In the genomic region with DNA sequence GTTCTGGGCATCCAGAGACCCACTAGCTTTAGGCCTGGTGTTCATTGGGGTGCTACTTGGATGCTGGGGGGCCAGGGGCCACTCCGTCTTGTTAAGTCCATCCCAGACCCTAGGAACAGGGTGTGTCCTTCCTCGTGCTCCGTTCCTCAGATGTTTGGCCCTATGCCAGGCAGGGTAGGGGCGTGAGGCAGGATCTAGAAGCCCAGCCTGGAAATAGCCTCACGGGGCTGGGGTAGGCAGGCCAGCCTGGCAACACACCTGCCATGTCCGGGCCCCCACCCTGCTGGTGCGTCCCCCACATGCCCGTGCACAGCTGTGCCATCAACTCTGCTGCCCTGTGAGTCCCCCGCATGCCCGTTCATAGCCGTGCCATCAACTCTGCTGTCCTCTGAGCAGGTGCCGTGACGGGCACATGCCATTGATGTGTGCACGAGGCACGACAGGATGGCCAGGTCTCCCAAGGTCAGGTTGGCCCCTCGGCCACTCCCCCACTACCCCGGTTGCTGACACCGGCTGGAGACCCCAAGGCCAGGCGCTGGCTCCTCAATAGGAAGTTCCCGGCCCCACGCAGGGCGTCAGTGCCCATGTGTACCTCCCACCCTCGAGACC, we compare ENCODE assay signal across 12 cellular contexts. TPM values are rescaled to one million over a fixed set of nuclear protein-coding genes. Genes with fewer than 3 reads are reported as not detected.
DNase-seq lines count a peak whose midpoint lies in the region; ATAC-seq, FAIRE-seq and TF ChIP-seq lines count a peak whose summit lies in the region.
"Had no signal": no experiment of that assay in that cellular context is flagged by ENCODE, and none has a peak within 500 bp of the region (broad histone marks: within the 10 kb centered on the region; RNA-seq: fewer than 3 reads in every experiment).

No MANE protein-coding gene starts in this region.

- intact Hi-C loops in HepG2 (cut with micrococcal nuclease; ENCODE audit: unreplicated experiment), result no loop called here

- no peaks in the 10 kb centered on the region for H3K27me3 ChIP-seq in HepG2 (ENCODE audit: control insufficient read depth in 1 of 2, insufficient read depth in 2 of 2, low read length in 2 of 2)
- H3K27me3 ChIP-seq in thymus (ENCODE audit: control insufficient read depth, insufficient read depth), result no peaks in the 10 kb centered on the region
- H3K27me3 ChIP-seq: thyroid gland had no signal

- CTCF ChIA-PET in HepG2 (lab: Yijun Ruan, JAX; ENCODE audit: low intra/inter-chr PET ratio, low total read pairs), result no interaction called here

- H3K36me3 ChIP-seq in HepG2 (replicated peaks in 1 of 2; ENCODE audit: control insufficient read depth in 1 of 2, insufficient read depth in 2 of 2, low read length in 2 of 2), result peaks cover 50 to 57% of the 10 kb centered on the region in 2 experiments
- peaks cover 99% of the 10 kb centered on the region for H3K36me3 ChIP-seq in thymus (ENCODE audit: control insufficient read depth, insufficient read depth)

- peak; percentile 3; the same call in 2 of the 3 replicates for ATAC-seq in HepG2
- no peak for ATAC-seq in GM18858 (IDR thresholded peaks at IDR 0.05; ENCODE audit: unreplicated experiment)

- no TSS peak for BruUV-seq in HepG2 (replicated peaks; lab: Mats Ljungman, UMichigan)

- POLR2A ChIA-PET in HepG2 (lab: Yijun Ruan, JAX), result no interaction called here

- H3K4me2 ChIP-seq in HepG2 (ENCODE audit: low read depth, low read length), result no peak overlapping the region

- DNase-seq in NCI-H510A treated with DMSO at 0.1 percent for 48 hours (lab: John Stamatoyannopoulos, UW) (peak; percentile 29), NCI-H510A (lab: John Stamatoyannopoulos, UW) (no peak), HepG2 (ENCODE audit: low spot score) (no peak), kidney glomerular epithelial cell (lab: John Stamatoyannopoulos, UW) (no peak), cortex of kidney (lab: John Stamatoyannopoulos, UW) (no peak)
- DNase-seq: activated CD4-positive, alpha-beta T cell treated with anti-CD3 and anti-CD28 coated beads for 48 hours had no signal

- no peak overlapping the region for H3K9ac ChIP-seq in HepG2 (ENCODE audit: insufficient read depth, low read depth, low read length)

- TF ChIP-seq EP300 in HepG2 (IDR thresholded peaks at IDR 0.05; ENCODE audit: low read depth in 2 of 2, low read length in 2 of 2), result no peak
- TF ChIP-seq EP300 in HepG2 (CRISPR knock-in tag; IDR thresholded peaks at IDR 0.05; ENCODE audit: borderline replicate concordance), result no peak

- TF ChIP-seq POLR2A in HepG2 (IDR thresholded peaks at IDR 0.05; ENCODE audit: insufficient read depth in 1 of 2, low read depth in 2 of 2, low read length in 2 of 2), result peak in 1 of 2 experiments; percentile 21; a peak in 1 of 4 replicates

- peaks cover 3% of the 10 kb centered on the region for H3K79me2 ChIP-seq in HepG2 (ENCODE audit: insufficient read depth, low read length)

- H3K27ac ChIP-seq in angular gyrus (ENCODE audit: low read depth, low read length) (peak overlapping the region; percentile 62), HepG2 (ENCODE audit: extremely low read length, insufficient read depth, low read length) (peak overlapping the region; percentile 9), thymus (ENCODE audit: low read depth) (peak overlapping the region; percentile 15)

- H3K9me3 ChIP-seq in HepG2 (ENCODE audit: low read length) (no peaks in the 10 kb centered on the region), thymus (ENCODE audit: control insufficient read depth) (peaks cover 1% of the 10 kb centered on the region)
- H3K9me3 ChIP-seq: thyroid gland had no signal

- peaks cover 17% of the 10 kb centered on the region for H3K4me1 ChIP-seq in HepG2 (ENCODE audit: insufficient read depth, low read length)
- H3K4me1 ChIP-seq in thymus (ENCODE audit: control insufficient read depth, insufficient read depth, low read length), result peaks cover 6% of the 10 kb centered on the region

- H4K20me1 ChIP-seq in HepG2 (ENCODE audit: insufficient read depth, low read length), result peaks cover 55% of the 10 kb centered on the region

- H3K4me3 ChIP-seq in HepG2 (replicated peaks in 1 of 3; ENCODE audit: insufficient read depth in 1 of 3, low read depth in 2 of 3, low read length in 3 of 3) (no peak overlapping the region), thymus (ENCODE audit: low read length) (no peak overlapping the region)
- H3K4me3 ChIP-seq: GM12878, thyroid gland had no signal

- TF ChIP-seq CTCF in HepG2 (CRISPR knock-in tag; IDR thresholded peaks at IDR 0.05), result no peak

- in situ Hi-C loops in HepG2 (cut with HindIII; ENCODE audit: extremely low pct_ligation_motif_present, low pct_unique_long_range_greater_than_20kb), result no loop called here

- no peak for FAIRE-seq in HepG2 (lab: Jason Lieb, UNC)
- FAIRE-seq: colon, GM12878 had no signal

- H2AFZ ChIP-seq in HepG2 (ENCODE audit: low read length), result no peak overlapping the region

- WGBS in HepG2 (ENCODE audit: low lambda C conversion rate), result 100% methylated on average over 5 of the region's 23 CpGs
- 97% methylated on average over 23 of the region's 23 CpGs for WGBS in thymus

- no peak for TF ChIP-seq RAD21 in HepG2 (CRISPR knock-in tag; IDR thresholded peaks at IDR 0.05)

TF ChIP-seq in HepG2, 621 proteins besides CTCF, POLR2A, EP300 and RAD21 (continues in another document):
- peak; percentile 23 for TF ChIP-seq RBM22 (optimal IDR thresholded peaks at IDR 0.05; ENCODE audit: low read length)
- no peak for TF ChIP-seq HBP1 (CRISPR knock-in tag; IDR thresholded peaks at IDR 0.05; ENCODE audit: low read depth)

RNA-seq across cellular contexts. Expression of gene GINS2, which starts 36.8 kb away (rescaled TPM):
- 48.3 and 61.7 TPM in 2 replicates for total RNA-seq in HepG2 (2016; rRNA removed; fragmentation: Illumina TruSeq; extraction: Trizol)
- 23.8 and 27.0 TPM in 2 replicates for total RNA-seq in HepG2 (2016; cell fraction: cytosol; rRNA removed; fragmentation: Illumina TruSeq; extraction: Trizol; ENCODE audit: low read depth)
- total RNA-seq in HepG2 (2016; cell fraction: insoluble cytoplasmic fraction; rRNA removed; fragmentation: Illumina TruSeq; extraction: Trizol), result 48.0 and 66.5 TPM in 2 replicates
- total RNA-seq in HepG2 (2016; cell fraction: membrane; rRNA removed; fragmentation: Illumina TruSeq; extraction: Trizol), result 37.7 and 42.3 TPM in 2 replicates
- total RNA-seq in HepG2 (2016; cell fraction: nucleus; rRNA removed; fragmentation: Illumina TruSeq; extraction: Trizol), result 23.1 and 24.3 TPM in 2 replicates
- 7.7 and 10.6 TPM in 2 replicates for polyA plus RNA-seq in HepG2 (2011; rRNA removed)
- polyA plus RNA-seq in HepG2 (2011; cell fraction: cytosol; rRNA removed), result 8.9 and 11.0 TPM in 2 replicates
- polyA plus RNA-seq in HepG2 (2011; cell fraction: nucleus; rRNA removed), result 3.9 and 4.5 TPM in 2 replicates
- polyA plus RNA-seq in HepG2 (2012), result 5.7 and 16.9 TPM in 2 replicates
- 28.1 and 34.5 TPM in 2 replicates for polyA plus RNA-seq in HepG2 (2016; cell fraction: cytosol; fragmentation: Illumina TruSeq; extraction: Trizol; ENCODE audit: low read depth)
- 76.0 and 95.5 TPM in 2 replicates for polyA plus RNA-seq in HepG2 (2016; cell fraction: insoluble cytoplasmic fraction; fragmentation: Illumina TruSeq; extraction: Trizol; ENCODE audit: low read depth)
- 36.4 and 39.0 TPM in 2 replicates for polyA plus RNA-seq in HepG2 (2016; cell fraction: membrane; fragmentation: Illumina TruSeq; extraction: Trizol; ENCODE audit: low read depth)
- polyA plus RNA-seq in HepG2 (2016; cell fraction: nucleus; fragmentation: Illumina TruSeq; extraction: Trizol; ENCODE audit: insufficient read depth, low read depth), result 38.9 and 39.5 TPM in 2 replicates
- 7.2 and 33.6 TPM in 2 replicates for polyA minus RNA-seq in HepG2 (2011; rRNA and poly(A)+ RNA removed; ENCODE audit: low replicate concordance)
- polyA minus RNA-seq in HepG2 (2011; cell fraction: cytosol; rRNA and poly(A)+ RNA removed), result 3.9 and 4.1 TPM in 2 replicates
- 4.7 and 6.2 TPM in 2 replicates for polyA minus RNA-seq in HepG2 (2011; cell fraction: nucleus; rRNA and poly(A)+ RNA removed)
- polyA plus RNA-seq in thymus, result 1.4 TPM

RNA-seq across cellular contexts. Expression of gene GSE1, which starts 38.8 kb away (rescaled TPM):
- 16.1 and 19.5 TPM in 2 replicates for total RNA-seq in HepG2 (2016; rRNA removed; fragmentation: Illumina TruSeq; extraction: Trizol)
- 13.0 and 16.7 TPM in 2 replicates for total RNA-seq in HepG2 (2016; cell fraction: cytosol; rRNA removed; fragmentation: Illumina TruSeq; extraction: Trizol; ENCODE audit: low read depth)
- 15.4 and 17.4 TPM in 2 replicates for total RNA-seq in HepG2 (2016; cell fraction: insoluble cytoplasmic fraction; rRNA removed; fragmentation: Illumina TruSeq; extraction: Trizol)
- 18.2 and 21.4 TPM in 2 replicates for total RNA-seq in HepG2 (2016; cell fraction: membrane; rRNA removed; fragmentation: Illumina TruSeq; extraction: Trizol)
- total RNA-seq in HepG2 (2016; cell fraction: nucleus; rRNA removed; fragmentation: Illumina TruSeq; extraction: Trizol), result 31.6 and 33.0 TPM in 2 replicates
- polyA plus RNA-seq in HepG2 (2011; rRNA removed), result 31.2 and 37.7 TPM in 2 replicates
- 20.9 and 26.7 TPM in 2 replicates for polyA plus RNA-seq in HepG2 (2011; cell fraction: cytosol; rRNA removed)
- 132 and 135 TPM in 2 replicates for polyA plus RNA-seq in HepG2 (2011; cell fraction: nucleus; rRNA removed)
- polyA plus RNA-seq in HepG2 (2012), result 43.5 and 43.7 TPM in 2 replicates
- polyA plus RNA-seq in HepG2 (2016; cell fraction: cytosol; fragmentation: Illumina TruSeq; extraction: Trizol; ENCODE audit: low read depth), result 1.4 and 1.7 TPM in 2 replicates
- polyA plus RNA-seq in HepG2 (2016; cell fraction: insoluble cytoplasmic fraction; fragmentation: Illumina TruSeq; extraction: Trizol; ENCODE audit: low read depth), result 22.8 and 30.2 TPM in 2 replicates
- 4.4 and 5.4 TPM in 2 replicates for polyA plus RNA-seq in HepG2 (2016; cell fraction: membrane; fragmentation: Illumina TruSeq; extraction: Trizol; ENCODE audit: low read depth)
- 70.9 and 78.3 TPM in 2 replicates for polyA plus RNA-seq in HepG2 (2016; cell fraction: nucleus; fragmentation: Illumina TruSeq; extraction: Trizol; ENCODE audit: insufficient read depth, low read depth)
- polyA minus RNA-seq in HepG2 (2011; rRNA and poly(A)+ RNA removed; ENCODE audit: low replicate concordance), result 24.8 and 50.4 TPM in 2 replicates
- 36.3 and 45.8 TPM in 2 replicates for polyA minus RNA-seq in HepG2 (2011; cell fraction: cytosol; rRNA and poly(A)+ RNA removed)
- polyA minus RNA-seq in HepG2 (2011; cell fraction: nucleus; rRNA and poly(A)+ RNA removed), result 83.8 and 96.8 TPM in 2 replicates
- polyA plus RNA-seq in thymus, result 29.9 TPM

Comparison
In these comparisons a context has a peak if more than half of its experiments do, and no peak if none do; other contexts are left out.
1. H3K27ac ChIP-seq: peak in every context shown above with its lines; median percentile 62 in angular gyrus; 15 in thymus; 9 in HepG2.